Comparison of ENCODE assay signal across 9 cellular contexts in genomic region chr1:57922130-57922529, GRCh38.
"Had no signal": no experiment of that assay in that cellular context is flagged by ENCODE, and none has a peak within 500 bp of the region (broad histone marks: within the 10 kb centered on the region; RNA-seq: fewer than 3 reads in every experiment).

No MANE protein-coding gene starts in this region.

- ATAC-seq: GM23338 had no signal

- H3K27ac Mint-ChIP-seq: GM23338 had no signal

- H3K4me3 Mint-ChIP-seq: GM23338, H9 had no signal

- DNase-seq: H9, HCEC 1CT, IMR-90, KBM-7 had no signal

- H2AFZ ChIP-seq: GM23338 had no signal

- H3K9me3 Mint-ChIP-seq: GM23338, H9 had no signal

- H3K4me2 ChIP-seq: GM23338, KMS-11 had no signal

- FAIRE-seq: H1, H54, HTR-8/SVneo had no signal

- H3K4me3 ChIP-seq: GM23338 had no signal

- H3K27ac ChIP-seq: KMS-11 had no signal

- H3K9ac ChIP-seq: KMS-11 had no signal
